In genomic region chr9:29211003-29211584, GRCh38 we compare ENCODE assay signal across 14 cellular contexts. TPM values are rescaled to one million over a fixed set of nuclear protein-coding genes. Genes with fewer than 3 reads are reported as not detected.
DNase-seq lines count a peak whose midpoint lies in the region; ATAC-seq, FAIRE-seq and TF ChIP-seq lines count a peak whose summit lies in the region.
"Had no signal": no experiment of that assay in that cellular context is flagged by ENCODE, and none has a peak within 500 bp of the region (broad histone marks: within the 10 kb centered on the region; RNA-seq: fewer than 3 reads in every experiment).

No MANE protein-coding gene starts in this region.

- no peak for TF ChIP-seq EP300 in H1 (IDR thresholded peaks at IDR 0.05; ENCODE audit: borderline replicate concordance in 1 of 2, low read depth in 2 of 2, low read length in 2 of 2)

- H3K56ac ChIP-seq in H9 (ENCODE audit: insufficient read length, low read depth, low read length) (no peak overlapping the region), H1 (replicated peaks; ENCODE audit: insufficient read length, low read depth, low read length) (no peak overlapping the region)

- peaks cover 5% of the 10 kb centered on the region; the same call in 1 of the 2 replicates for H3K27me3 ChIP-seq in H9 (ENCODE audit: insufficient read depth, low read length)
- H3K27me3 ChIP-seq in H1 (replicated peaks in 1 of 4; ENCODE audit: control insufficient read depth in 3 of 4, extremely low read depth in 1 of 4, insufficient read depth in 3 of 4, low read length in 3 of 4) = peaks cover 0 to 14% (median 10%) of the 10 kb centered on the region in 4 experiments; a peak in 6 of 7 replicates
- no peaks in the 10 kb centered on the region for H3K27me3 ChIP-seq in right cardiac atrium (ENCODE audit: control insufficient read depth, insufficient read depth)

- no peak overlapping the region for H3T11ph ChIP-seq in H9 (ENCODE audit: low read length)

- H3K23ac ChIP-seq in H9 (ENCODE audit: insufficient read length, low read depth, low read length) = no peak overlapping the region
- H3K23ac ChIP-seq in H1 (ENCODE audit: insufficient read length) = no peak overlapping the region

- peak overlapping the region; percentile 95 for H3K4me2 ChIP-seq in H9 (ENCODE audit: insufficient read depth, insufficient read length, low read length)
- peak overlapping the region; percentile 99 for H3K4me2 ChIP-seq in H1 (ENCODE audit: insufficient read depth in 1 of 2, low read depth in 2 of 2, low read length in 2 of 2)

- H3K4me3 Mint-ChIP-seq in H9 (peak overlapping the region; percentile 73 to 87), neural crest cell (peak overlapping the region; percentile 88)
- H3K4me3 Mint-ChIP-seq: activated CD4-positive, alpha-beta T cell treated with anti-CD3 and anti-CD28 coated beads, Interleukin-2, amount 10 ng/mL, durations not matched to agents 24 days and 14 days; T-helper 1 cell treated with Interleukin-12 subunit alpha and Interleukin-12 subunit beta and Interleukin-4 antibody, amounts not matched to agents 30 μg/mL and 1 μg/mL, for 36 hours had no signal

- H3K18ac ChIP-seq in H9 (ENCODE audit: insufficient read length, low read depth, low read length) (no peak overlapping the region), H1 (ENCODE audit: extremely low read depth, low read length) (no peak overlapping the region)

- no peak overlapping the region for H2AK5ac ChIP-seq in H9 (ENCODE audit: insufficient read length, low read length)
- no peak overlapping the region for H2AK5ac ChIP-seq in H1 (ENCODE audit: low read depth, low read length)

- no peaks in the 10 kb centered on the region for H3K79me1 ChIP-seq in H9 (ENCODE audit: insufficient read depth, low read depth, low read length, poor library complexity, severe bottlenecking)
- no peaks in the 10 kb centered on the region for H3K79me1 ChIP-seq in H1 (ENCODE audit: low read depth, low read length)

- H4K20me1 ChIP-seq in H9 (ENCODE audit: control insufficient read depth, insufficient read depth, insufficient read length) (no peaks in the 10 kb centered on the region), H1 (replicated peaks in 1 of 2; ENCODE audit: control insufficient read depth in 1 of 2, insufficient read depth in 2 of 2, low read length in 2 of 2) (peaks cover 0 to 1% of the 10 kb centered on the region in 2 experiments)

- POLR2A ChIA-PET in H1 (lab: Charles Lee; ENCODE audit: partially characterized antibody) = no interaction called here

- no peak for TF ChIP-seq POLR2A in H1 (IDR thresholded peaks at IDR 0.05; ENCODE audit: control extremely low read depth in 1 of 2, low read depth in 2 of 2, low read length in 2 of 2)

- H4K91ac ChIP-seq in H9 (ENCODE audit: insufficient read length, low read depth, low read length) (no peak overlapping the region), H1 (replicated peaks; ENCODE audit: insufficient read length, low read length) (no peak overlapping the region)

- H3K4me1 Mint-ChIP-seq in H9 (peaks cover 23 to 26% of the 10 kb centered on the region in 2 experiments), neural crest cell (peaks cover 37% of the 10 kb centered on the region)

- H2BK12ac ChIP-seq in H9 (ENCODE audit: insufficient read length, low read depth, low read length) (no peak overlapping the region), H1 (ENCODE audit: low read depth, low read length) (no peak overlapping the region)

- no peak for TF ChIP-seq RAD21 in H1 (IDR thresholded peaks at IDR 0.05 in 1 of 2, conservative IDR thresholded peaks at IDR 0.05 in 1 of 2; ENCODE audit: low read depth in 2 of 2, low read length in 2 of 2)

- intact Hi-C loops in right cardiac atrium (cut with DNase I) = no loop called here

- H3K9me3 Mint-ChIP-seq in H9 (peaks cover 0 to 2% of the 10 kb centered on the region in 2 experiments; a peak in 1 of 5 replicates), neural crest cell (no peaks in the 10 kb centered on the region)
- H3K9me3 Mint-ChIP-seq: activated CD4-positive, alpha-beta T cell treated with anti-CD3 and anti-CD28 coated beads, Interleukin-2, amount 10 ng/mL, durations not matched to agents 24 days and 14 days; T-helper 1 cell treated with Interleukin-12 subunit alpha and Interleukin-12 subunit beta and Interleukin-4 antibody, amounts not matched to agents 30 μg/mL and 1 μg/mL, for 36 hours had no signal

- no peaks in the 10 kb centered on the region for H3K79me2 ChIP-seq in H9 (ENCODE audit: insufficient read depth, low read length)
- H3K79me2 ChIP-seq in H1 (ENCODE audit: control insufficient read depth in 1 of 2, insufficient read depth in 2 of 2, low read length in 2 of 2) = peaks cover 0 to 50% of the 10 kb centered on the region in 2 experiments; a peak in 2 of 4 replicates

- H3K9me3 ChIP-seq in H9 (ENCODE audit: control insufficient read depth, low read depth, low read length) = no peaks in the 10 kb centered on the region
- H3K9me3 ChIP-seq in H1 (ENCODE audit: insufficient read depth in 2 of 2, low read depth in 1 of 2, low read length in 1 of 2) = no peaks in the 10 kb centered on the region
- no peaks in the 10 kb centered on the region for H3K9me3 ChIP-seq in right cardiac atrium (ENCODE audit: control insufficient read depth, low read length)

- H3K9ac ChIP-seq in H9 (ENCODE audit: extremely low read depth, insufficient read length, low read length) (peak overlapping the region; percentile 14), H1 (replicated peaks in 1 of 4; ENCODE audit: extremely low read depth in 1 of 4, low read depth in 3 of 4, low read length in 3 of 4) (peak overlapping the region in 1 of 4 experiments; percentile 15; a peak in 1 of 7 replicates)

- no peaks in the 10 kb centered on the region for H3K36me3 Mint-ChIP-seq in H9 (ENCODE audit: insufficient read depth in 1 of 3, low read depth in 3 of 3)
- no peaks in the 10 kb centered on the region for H3K36me3 Mint-ChIP-seq in neural crest cell (ENCODE audit: low read depth)
- H3K36me3 Mint-ChIP-seq: CD4-positive, alpha-beta memory T cell had no signal

- no peak for TF ChIP-seq CTCF in H9 (conservative IDR thresholded peaks at IDR 0.05)
- no peak for TF ChIP-seq CTCF in H1 (IDR thresholded peaks at IDR 0.05; ENCODE audit: control extremely low read depth in 1 of 3, insufficient read depth in 1 of 3, low read depth in 1 of 3, low read length in 3 of 3)
- TF ChIP-seq CTCF in neural crest cell (conservative IDR thresholded peaks at IDR 0.05) = no peak

- H2BK15ac ChIP-seq in H9 (ENCODE audit: low read depth, low read length) = no peak overlapping the region
- no peak overlapping the region for H2BK15ac ChIP-seq in H1 (ENCODE audit: low read length)

- H2AFZ ChIP-seq in H9 (ENCODE audit: low read length) (no peak overlapping the region), H1 (ENCODE audit: low read length) (peak overlapping the region; percentile 61)

- H2BK120ac ChIP-seq in H9 (ENCODE audit: low read depth, low read length, poor library complexity, severe bottlenecking) = no peak overlapping the region
- H2BK120ac ChIP-seq in H1 (replicated peaks; ENCODE audit: low read depth, low read length) = no peak overlapping the region

- CTCF ChIA-PET in H1 (lab: Charles Lee; ENCODE audit: partially characterized antibody) = interaction anchor here (0.6 to 2.2 kb wide), 14 partner anchors 9 to 886 kb away, joined by 3 to 6 read pairs (median 3); no protein-coding TSS in a partner anchor

- no peak overlapping the region for H3K14ac ChIP-seq in H9 (ENCODE audit: insufficient read depth, low read length)
- H3K14ac ChIP-seq in H1 (ENCODE audit: insufficient read length) = no peak overlapping the region

- H4K5ac ChIP-seq in H9 (ENCODE audit: insufficient read length, low read depth, low read length) = no peak overlapping the region
- H4K5ac ChIP-seq in H1 (ENCODE audit: insufficient read length, low read depth, low read length) = no peak overlapping the region

- DNase-seq in H9 (no peak), NCI-H69 (lab: John Stamatoyannopoulos, UW) (peak; percentile 93), H1 (ENCODE audit: low read depth in 1 of 2, low spot score in 2 of 2) (no peak), neural crest cell (ENCODE audit: low read depth, low spot score) (no peak), right cardiac atrium (no peak), midbrain (lab: John Stamatoyannopoulos, UW) (no peak), KG1 (lab: John Stamatoyannopoulos, UW) (no peak)
- DNase-seq in stimulated activated CD8-positive, alpha-beta memory T cell treated with anti-CD3 and anti-CD28 coated beads, Interleukin-4, amount 100 ng/mL, for 48 hours = no peak
- DNase-seq: activated CD4-positive, alpha-beta T cell treated with anti-CD3 and anti-CD28 coated beads, Interleukin-2, amount 10 ng/mL, durations not matched to agents 24 days and 14 days; CD4-positive, alpha-beta memory T cell; effector memory CD4-positive, alpha-beta T cell; NCI-H1694; small intestine had no signal

- H2BK5ac ChIP-seq in H9 (ENCODE audit: insufficient read length, low read length) = no peak overlapping the region
- no peak overlapping the region for H2BK5ac ChIP-seq in H1 (ENCODE audit: low read depth, low read length)

- H3K27ac Mint-ChIP-seq in H9 (no peak overlapping the region), neural crest cell (ENCODE audit: unreplicated experiment) (no peak overlapping the region)
- H3K27ac Mint-ChIP-seq: activated CD4-positive, alpha-beta T cell treated with anti-CD3 and anti-CD28 coated beads, Interleukin-2, amount 10 ng/mL, durations not matched to agents 24 days and 14 days; CD4-positive, alpha-beta memory T cell; T-helper 1 cell treated with Interleukin-12 subunit alpha and Interleukin-12 subunit beta and Interleukin-4 antibody, amounts not matched to agents 30 μg/mL and 1 μg/mL, for 36 hours had no signal

- H3K27ac ChIP-seq in H9 (ENCODE audit: insufficient read length, low read depth, low read length) = no peak overlapping the region
- H3K27ac ChIP-seq in H1 (ENCODE audit: low read depth, low read length) = no peak overlapping the region
- no peak overlapping the region for H3K27ac ChIP-seq in right cardiac atrium (ENCODE audit: low read length)

- no peak for FAIRE-seq in H1 (lab: Jason Lieb, UNC)
- FAIRE-seq: small intestine had no signal

- H3K4ac ChIP-seq in H9 (ENCODE audit: low read depth, low read length) = no peak overlapping the region
- no peak overlapping the region for H3K4ac ChIP-seq in H1 (replicated peaks; ENCODE audit: insufficient read length, low read depth, low read length)

- H4K8ac ChIP-seq in H9 (replicated peaks; ENCODE audit: insufficient read length, low read depth, low read length) = no peak overlapping the region
- H4K8ac ChIP-seq in H1 (ENCODE audit: extremely low read depth, insufficient read depth, low read length) = no peak overlapping the region

- peaks cover 29% of the 10 kb centered on the region for H3K23me2 ChIP-seq in H9 (ENCODE audit: insufficient read length, low read depth, low read length, poor library complexity, severe bottlenecking)
- peaks cover 31% of the 10 kb centered on the region for H3K23me2 ChIP-seq in H1 (ENCODE audit: low read depth, low read length)

- H2BK20ac ChIP-seq in H9 (ENCODE audit: low read depth, low read length, poor library complexity, severe bottlenecking) (no peak overlapping the region), H1 (ENCODE audit: low read length) (no peak overlapping the region)

- no peak for ATAC-seq in right cardiac atrium

- H3K4me3 ChIP-seq in H1 (ENCODE audit: extremely low read depth in 1 of 4, insufficient read depth in 2 of 4, low read depth in 3 of 4, low read length in 4 of 4) = peak overlapping the region; percentile 49 to 89 (median 86)
- H3K4me3 ChIP-seq in right cardiac atrium (ENCODE audit: low read length) = no peak overlapping the region

- H3K4me1 ChIP-seq in H9 (ENCODE audit: insufficient read depth, low read length) (0 out of 2 replicates have a peak, but pooled peaks cover 1% of the 10 kb centered on the region), H1 (replicated peaks in 1 of 4; ENCODE audit: control insufficient read depth in 3 of 4, insufficient read depth in 4 of 4, low read length in 3 of 4) (peaks cover 3 to 9% (median 6%) of the 10 kb centered on the region in 4 experiments; a peak in 5 of 7 replicates), right cardiac atrium (ENCODE audit: control insufficient read depth, insufficient read depth, low read length) (no peaks in the 10 kb centered on the region)

- H3K36me3 ChIP-seq in H1 (ENCODE audit: control insufficient read depth in 2 of 4, insufficient read depth in 4 of 4, low read length in 3 of 4) = no peaks in the 10 kb centered on the region

- peaks cover 47% of the 10 kb centered on the region for H3K27me3 Mint-ChIP-seq in H9 (ENCODE audit: low read depth)
- peaks cover 65% of the 10 kb centered on the region for H3K27me3 Mint-ChIP-seq in neural crest cell (ENCODE audit: low read depth)

- no CpG with 5 or more reads among the region's 6 CpGs for WGBS in H9 (ENCODE audit: extremely low coverage, insufficient read length, low lambda C conversion rate)
- 51% methylated on average over 6 of the region's 6 CpGs; no CpG with 5 or more reads in 1 of the 2 experiments for WGBS in H1 (ENCODE audit: extremely low coverage in 1 of 2, insufficient coverage in 1 of 2, insufficient read length in 1 of 2, insufficient replicate concordance in 2 of 2, low coverage in 1 of 2, low lambda C conversion rate in 2 of 2, missing lambda C conversion rate in 1 of 2), 2 experiments
- WGBS in right cardiac atrium = 56% methylated on average over 6 of the region's 6 CpGs

RNA-seq across cellular contexts. Expression of gene LINGO2, which starts 2.3 kb away (rescaled TPM):
- 0.20 and 0.46 TPM in 2 replicates for total RNA-seq in H9 (2021)
- 1.4 and 2.2 TPM in 2 replicates for total RNA-seq in H1 (2021; fragmentation: NEBNext Ultra II Directional; extraction: Animal tissue kit (Norgen Biotek cat#: 25700))
- 1.5 and 2.7 TPM in 2 replicates for polyA plus RNA-seq in H1 (2011; rRNA removed)
- polyA plus RNA-seq in H1 (2011; cell fraction: cytosol; rRNA removed) = 1.6 TPM
- 2.3 TPM for polyA plus RNA-seq in H1 (2011; cell fraction: nucleus; rRNA removed)
- 1.7 to 2.3 TPM (median 2.2 TPM) in 4 replicates for polyA plus RNA-seq in H1 (2012, experiment 1 of 2)
- polyA plus RNA-seq in H1 (2012, experiment 2 of 2) = 1.3 TPM
- 4.4 TPM for polyA plus RNA-seq in H1 (2013, experiment 1 of 2)
- 4.0 TPM for polyA plus RNA-seq in H1 (2013, experiment 2 of 2)
- 3.4 and 6.5 TPM in 2 replicates for polyA minus RNA-seq in H1 (2011; rRNA and poly(A)+ RNA removed)
- 1.2 TPM for polyA minus RNA-seq in H1 (2011; cell fraction: cytosol; rRNA and poly(A)+ RNA removed)
- 11.0 TPM for polyA minus RNA-seq in H1 (2011; cell fraction: nucleus; rRNA and poly(A)+ RNA removed)
- 1.5 and 2.2 TPM in 2 replicates for total RNA-seq in neural crest cell
- under 1 TPM in 1 of 4 donors, not detected in 3; 0.24 TPM for total RNA-seq in right cardiac atrium
- polyA plus RNA-seq in right cardiac atrium = not detected
- total RNA-seq: activated CD4-positive, alpha-beta T cell treated with anti-CD3 and anti-CD28 coated beads, Interleukin-2, amount 10 ng/mL, durations not matched to agents 24 days and 14 days; CD4-positive, alpha-beta memory T cell had no signal
- polyA plus RNA-seq: CD4-positive, alpha-beta memory T cell had no signal
